Comparison of ENCODE assay signal across 22 cellular contexts in genomic region chr2:101053117-101053516, GRCh38.
"Had no signal": no experiment of that assay in that cellular context is flagged by ENCODE, and none has a peak within 500 bp of the region (broad histone marks: within the 10 kb centered on the region; RNA-seq: fewer than 3 reads in every experiment).

No MANE protein-coding gene starts in this region.

- H3K4me2 ChIP-seq: KMS-11 had no signal

- H3K27ac Mint-ChIP-seq: IgD-negative memory B cell had no signal

- H3K9ac ChIP-seq: KMS-11 had no signal

- H3K27me3 ChIP-seq: MG63, SJSA1 had no signal

- H3K4me3 Mint-ChIP-seq: IgD-negative memory B cell had no signal

- H3K4me3 ChIP-seq: K562, MG63, SJSA1, SK-N-MC had no signal

- ATAC-seq: K562 had no signal

- H3K4me1 Mint-ChIP-seq: IgD-negative memory B cell had no signal

- H3K27me3 Mint-ChIP-seq: IgD-negative memory B cell had no signal

- H3K4me1 ChIP-seq: SJSA1 had no signal

- H3K27ac ChIP-seq: KMS-11, RWPE1, SJSA1, SK-N-MC had no signal

- H3K9me3 ChIP-seq: MG63, SJSA1 had no signal

- DNase-seq: MG63, NCI-H1092, NCI-H1105 treated with DMSO at 0.1 percent for 48 hours, NCI-H1417 treated with DMSO at 0.1 percent for 48 hours, NCI-H146, NCI-H1694 treated with DMSO at 0.1 percent for 48 hours, NCI-H1930, NCI-H2081, NCI-H2107, NCI-H226, NCI-H446, NCI-H510A, NCI-H524 treated with DMSO at 0.1 percent for 48 hours, NCI-H69, NCI-H774, SIG-M5 had no signal
